In genomic region chr17:28704219-28704858, GRCh38 we compare ENCODE assay signal across 25 cellular contexts. TPM values are rescaled to one million over a fixed set of nuclear protein-coding genes. Genes with fewer than 3 reads are reported as not detected.
DNase-seq lines count a peak whose midpoint lies in the region; ATAC-seq and TF ChIP-seq lines count a peak whose summit lies in the region.
"Had no signal": no experiment of that assay in that cellular context is flagged by ENCODE, and none has a peak within 500 bp of the region (broad histone marks: within the 10 kb centered on the region; RNA-seq: fewer than 3 reads in every experiment).

No MANE protein-coding gene starts in this region.

- peaks cover 38% of the 10 kb centered on the region for H3K36me3 ChIP-seq in CD4-positive, CD25-positive, alpha-beta regulatory T cell (ENCODE audit: control insufficient read depth, insufficient read depth, low read length)

- H3K4me3 ChIP-seq in CD4-positive, CD25-positive, alpha-beta regulatory T cell (ENCODE audit: low read depth, low read length), result no peak overlapping the region
- H3K4me3 ChIP-seq: right atrium auricular region, upper lobe of left lung had no signal

- ATAC-seq in CD4-positive, CD25-positive, alpha-beta regulatory T cell (ENCODE audit: low read depth in 2 of 2), result peak in 1 of 2 donors; percentile 23
- ATAC-seq in HG02798 (IDR thresholded peaks at IDR 0.05; ENCODE audit: poor library complexity, unreplicated experiment), result no peak
- ATAC-seq: natural killer cell had no signal

- DNase-seq in 8988T (peak; percentile 27), nephron progenitor cell (no peak), dermis blood vessel endothelial cell (no peak), NOMO-1 treated with DMSO at 0.1 percent for 48 hours (lab: John Stamatoyannopoulos, UW; ENCODE audit: unreplicated experiment) (no peak)
- no peak for DNase-seq in CD4-positive, CD25-positive, alpha-beta regulatory T cell
- DNase-seq: activated CD4-positive, alpha-beta T cell treated with anti-CD3 and anti-CD28 coated beads, Interleukin-2, amount 10 ng/mL, durations not matched to agents 7 days and 5 days; activated naive CD4-positive, alpha-beta T cell treated with anti-CD3 and anti-CD28 coated beads for 36 hours; activated T-cell treated with anti-CD3 and anti-CD28 coated beads, Interleukin-2, amount 50 U/mL, for 72 hours; anterior cingulate cortex; HFFc6; midbrain; MM.1S; natural killer cell; NCI-H1417; NCI-H2081 treated with DMSO at 0.1 percent for 48 hours; NCI-H446 treated with DMSO at 0.1 percent for 48 hours; stimulated activated CD4-positive, alpha-beta T cell treated with anti-CD3 and anti-CD28 coated beads, Interleukin-2, amount 100 ng/mL, for 24 hours had no signal

- no peak overlapping the region for H3K4me3 Mint-ChIP-seq in CD4-positive, CD25-positive, alpha-beta regulatory T cell
- H3K4me3 Mint-ChIP-seq in brain (no peak overlapping the region), nephron progenitor cell (no peak overlapping the region)
- H3K4me3 Mint-ChIP-seq: activated CD4-positive, alpha-beta T cell treated with anti-CD3 and anti-CD28 coated beads, Interleukin-2, amount 10 ng/mL, durations not matched to agents 7 days and 5 days; activated naive CD4-positive, alpha-beta T cell treated with anti-CD3 and anti-CD28 coated beads for 36 hours; activated T-cell treated with anti-CD3 and anti-CD28 coated beads, Interleukin-2, amount 50 U/mL, for 72 hours; CD14-positive monocyte; HFFc6; natural killer cell; T-helper 2 cell treated with Interferon-gamma antibody and Interleukin-4, amounts not matched to agents 5 μg/mL and 100 μg/mL, for 36 hours had no signal

- no peaks in the 10 kb centered on the region for H3K27me3 Mint-ChIP-seq in CD4-positive, CD25-positive, alpha-beta regulatory T cell
- no peaks in the 10 kb centered on the region for H3K27me3 Mint-ChIP-seq in brain
- peaks cover 3% of the 10 kb centered on the region for H3K27me3 Mint-ChIP-seq in nephron progenitor cell (ENCODE audit: low read depth, poor library complexity)
- H3K27me3 Mint-ChIP-seq: activated CD4-positive, alpha-beta T cell treated with anti-CD3 and anti-CD28 coated beads, Interleukin-2, amount 10 ng/mL, durations not matched to agents 7 days and 5 days had no signal

- no peaks in the 10 kb centered on the region for H3K9me3 ChIP-seq in CD4-positive, CD25-positive, alpha-beta regulatory T cell (ENCODE audit: control insufficient read depth in 2 of 2, low read length in 2 of 2)
- H3K9me3 ChIP-seq: right atrium auricular region, upper lobe of left lung had no signal

- H3K36me3 Mint-ChIP-seq in CD4-positive, CD25-positive, alpha-beta regulatory T cell, result peaks cover 22% of the 10 kb centered on the region
- H3K36me3 Mint-ChIP-seq in brain (peaks cover 39% of the 10 kb centered on the region), nephron progenitor cell (ENCODE audit: low read depth) (peaks cover 35% of the 10 kb centered on the region)
- H3K36me3 Mint-ChIP-seq: natural killer cell had no signal

- H3K9me3 Mint-ChIP-seq in CD4-positive, CD25-positive, alpha-beta regulatory T cell, result peaks cover 0 to 2% (median 0%) of the 10 kb centered on the region in 7 donors
- H3K9me3 Mint-ChIP-seq in brain, result peaks cover 0 to 4% (median 0%) of the 10 kb centered on the region in 5 experiments
- H3K9me3 Mint-ChIP-seq in nephron progenitor cell, result no peaks in the 10 kb centered on the region
- H3K9me3 Mint-ChIP-seq: activated CD4-positive, alpha-beta T cell treated with anti-CD3 and anti-CD28 coated beads, Interleukin-2, amount 10 ng/mL, durations not matched to agents 7 days and 5 days; activated naive CD4-positive, alpha-beta T cell treated with anti-CD3 and anti-CD28 coated beads for 36 hours; activated T-cell treated with anti-CD3 and anti-CD28 coated beads, Interleukin-2, amount 50 U/mL, for 72 hours; CD14-positive monocyte; HFFc6; natural killer cell; T-helper 2 cell treated with Interferon-gamma antibody and Interleukin-4, amounts not matched to agents 5 μg/mL and 100 μg/mL, for 36 hours had no signal

- H3K4me1 Mint-ChIP-seq in CD4-positive, CD25-positive, alpha-beta regulatory T cell, result peaks cover 0 to 7% (median 3%) of the 10 kb centered on the region in 4 donors
- H3K4me1 Mint-ChIP-seq in brain (peaks cover 19% of the 10 kb centered on the region), nephron progenitor cell (peaks cover 21% of the 10 kb centered on the region)

- peak overlapping the region in 2 of 3 donors; percentile 45 to 65 for H3K27ac Mint-ChIP-seq in CD4-positive, CD25-positive, alpha-beta regulatory T cell
- H3K27ac Mint-ChIP-seq in brain (peak overlapping the region in 4 of 5 experiments; percentile 16 to 98 (median 92)), nephron progenitor cell (peak overlapping the region; percentile 91)
- H3K27ac Mint-ChIP-seq: activated CD4-positive, alpha-beta T cell treated with anti-CD3 and anti-CD28 coated beads, Interleukin-2, amount 10 ng/mL, durations not matched to agents 7 days and 5 days had no signal

- TF ChIP-seq CTCF in brain (conservative IDR thresholded peaks at IDR 0.05), result no peak
- TF ChIP-seq CTCF in nephron progenitor cell (IDR thresholded peaks at IDR 0.05), result no peak

- no peaks in the 10 kb centered on the region for H3K27me3 ChIP-seq in CD4-positive, CD25-positive, alpha-beta regulatory T cell (ENCODE audit: control insufficient read depth, insufficient read depth, low read length)
- H3K27me3 ChIP-seq: right atrium auricular region, upper lobe of left lung had no signal

- no peaks in the 10 kb centered on the region for H3K4me1 ChIP-seq in CD4-positive, CD25-positive, alpha-beta regulatory T cell (ENCODE audit: control insufficient read depth, insufficient read depth, low read length, poor library complexity, severe bottlenecking)
- H3K4me1 ChIP-seq: parathyroid adenoma, right atrium auricular region, upper lobe of left lung had no signal

- no peak overlapping the region for H3K27ac ChIP-seq in CD4-positive, CD25-positive, alpha-beta regulatory T cell (ENCODE audit: insufficient read depth, low read length, poor library complexity, severe bottlenecking)
- H3K27ac ChIP-seq: KMS-11, parathyroid adenoma, right atrium auricular region, upper lobe of left lung had no signal

RNA-seq across cellular contexts. Expression of gene PROCA1, which starts 7.3 kb away (rescaled TPM):
- total RNA-seq in CD4-positive, CD25-positive, alpha-beta regulatory T cell, result 5.3 TPM
- polyA plus RNA-seq in CD4-positive, CD25-positive, alpha-beta regulatory T cell, result under 1 TPM in 3 of 4 donors, not detected in 1; 0.37 to 0.67 (median 0.63) TPM
- 8.8 TPM for polyA plus RNA-seq in brain (ENCODE audit: insufficient read depth, low read depth, low replicate concordance)
- total RNA-seq in dermis blood vessel endothelial cell, result 0.51 and 0.56 TPM in 2 replicates

RNA-seq across cellular contexts. Expression of gene RAB34, which starts 13.3 kb away (rescaled TPM):
- 4.0 TPM for total RNA-seq in CD4-positive, CD25-positive, alpha-beta regulatory T cell
- 10 to 100 TPM in 1 of 4 donors, 1 to 10 TPM in 3; 6.6 to 11.5 (median 6.9) TPM for polyA plus RNA-seq in CD4-positive, CD25-positive, alpha-beta regulatory T cell
- 41.9 TPM for polyA plus RNA-seq in brain (ENCODE audit: insufficient read depth, low read depth, low replicate concordance)
- total RNA-seq in dermis blood vessel endothelial cell, result 25.6 and 36.9 TPM in 2 replicates

RNA-seq across cellular contexts. Expression of gene RPL23A, which starts 15.4 kb away (rescaled TPM):
- 2,050 TPM for total RNA-seq in CD4-positive, CD25-positive, alpha-beta regulatory T cell
- 1,000 to 10,000 TPM; 4,206 to 5,707 (median 4,669) TPM for polyA plus RNA-seq in CD4-positive, CD25-positive, alpha-beta regulatory T cell
- polyA plus RNA-seq in brain (ENCODE audit: insufficient read depth, low read depth, low replicate concordance), result 1,609 TPM
- 777 and 912 TPM in 2 replicates for total RNA-seq in dermis blood vessel endothelial cell

RNA-seq across cellular contexts. Expression of gene TLCD1, which starts 21.7 kb away (rescaled TPM):
- total RNA-seq in CD4-positive, CD25-positive, alpha-beta regulatory T cell, result 1.3 TPM
- polyA plus RNA-seq in CD4-positive, CD25-positive, alpha-beta regulatory T cell, result not detected
- polyA plus RNA-seq in brain (ENCODE audit: insufficient read depth, low read depth, low replicate concordance), result 7.0 TPM
- total RNA-seq in dermis blood vessel endothelial cell, result 0.85 and 0.93 TPM in 2 replicates
- polyA plus RNA-seq: CD14-positive monocyte had no signal

RNA-seq across cellular contexts. Expression of gene NEK8, which starts 24.2 kb away (rescaled TPM):
- total RNA-seq in CD4-positive, CD25-positive, alpha-beta regulatory T cell, result 7.5 TPM
- polyA plus RNA-seq in CD4-positive, CD25-positive, alpha-beta regulatory T cell, result 1 to 10 TPM; 1.8 to 2.6 (median 2.0) TPM
- 2.1 TPM for polyA plus RNA-seq in brain (ENCODE audit: insufficient read depth, low read depth, low replicate concordance)
- 2.9 and 3.9 TPM in 2 replicates for total RNA-seq in dermis blood vessel endothelial cell
